8 cellular contexts compared by ENCODE assay signal in genomic region chr13:49690133-49690989, GRCh38. TPM values are rescaled to one million over a fixed set of nuclear protein-coding genes. Genes with fewer than 3 reads are reported as not detected.
A peak's percentile ranks its signal among the peaks of the same experiment; 100 is the strongest.
DNase-seq lines count a peak whose midpoint lies in the region; ATAC-seq, FAIRE-seq and TF ChIP-seq lines count a peak whose summit lies in the region.

No MANE protein-coding gene starts in this region.

- WGBS in GM12878 (ENCODE audit: insufficient coverage, insufficient replicate concordance, low lambda C conversion rate, missing lambda C conversion rate) = 18% methylated on average over 17 of the region's 17 CpGs
- WGBS in thymus = 8% methylated on average over 17 of the region's 17 CpGs

- RAD21 ChIA-PET in GM12878 (lab: Charles Lee; ENCODE audit: unreplicated experiment) = interaction anchor here (1.6 kb wide), 1 partner anchor 103 kb away, joined by 6 read pairs; the partner anchor contains the start of gene KPNA3

- intact Hi-C loops in GM12878 (cut with micrococcal nuclease; ENCODE audit: unreplicated experiment) = loop anchor here (2.0 kb wide), 1 partner anchor 102 kb away; the partner anchor contains the start of gene KPNA3
- intact Hi-C loops in left colon (cut with DNase I, micrococcal nuclease) = loop anchor here in 1 of 2 donors (10.0 kb wide), 1 partner anchor 94 kb away; no protein-coding TSS in a partner anchor

- ATAC-seq in GM12878 (peak; percentile 43), left colon (peak; percentile 24)

- H3K36me3 ChIP-seq in GM12878 (ENCODE audit: control insufficient read depth in 2 of 2, insufficient read depth in 2 of 2, low read length in 1 of 2) = no peaks in the 10 kb centered on the region; a peak in 1 of 4 replicates
- peaks cover 3% of the 10 kb centered on the region for H3K36me3 ChIP-seq in thymus (ENCODE audit: control insufficient read depth, insufficient read depth)

- POLR2A ChIA-PET in GM12878 (lab: Charles Lee) = interaction anchor here (0.6 to 1.1 kb wide), 4 partner anchors 62 to 195 kb away, joined by 3 to 9 read pairs (median 5); partner anchors contain the start of genes KPNA3 and PHF11

- peak overlapping the region; percentile 94 for H3K4me2 ChIP-seq in GM12878 (ENCODE audit: control insufficient read depth, insufficient read depth)

- TF ChIP-seq EP300 in GM12878 (IDR thresholded peaks at IDR 0.05; ENCODE audit: borderline replicate concordance in 1 of 2, control insufficient read depth in 1 of 2, low read depth in 2 of 2, low read length in 2 of 2) = no peak

- DNase-seq in activated CD4-positive, alpha-beta T cell treated with anti-CD3 and anti-CD28 coated beads for 48 hours = peak; percentile 21
- no peak for DNase-seq in activated CD4-positive, alpha-beta T cell treated with anti-CD3 and anti-CD28 coated beads for 4 hours
- DNase-seq in H4 (ENCODE audit: low spot score) (peak; percentile 12), Kasumi-1 (lab: John Stamatoyannopoulos, UW) (peak; percentile 36 to 56), GM12878 (ENCODE audit: low read depth, low spot score) (no peak), left colon (peak; percentile 28 to 41), epidermal melanocyte (ENCODE audit: insufficient read length, low spot score) (no peak)

- no peaks in the 10 kb centered on the region for H3K27me3 ChIP-seq in GM12878 (replicated peaks in 1 of 2; ENCODE audit: control insufficient read depth in 2 of 2, insufficient read depth in 2 of 2, low read length in 1 of 2)
- H3K27me3 ChIP-seq in thymus (ENCODE audit: control insufficient read depth, insufficient read depth) = no peaks in the 10 kb centered on the region

- TSS peak; percentile 51 for BruUV-seq in GM12878 (replicated peaks; lab: Mats Ljungman, UMichigan)

- peak overlapping the region; percentile 72 for H3K9ac ChIP-seq in GM12878 (ENCODE audit: control insufficient read depth, insufficient read depth, low read length)

- H3K4me1 ChIP-seq in GM12878 (ENCODE audit: control insufficient read depth, insufficient read depth, low read length) = no peaks in the 10 kb centered on the region; the same call in 1 of the 2 replicates
- peaks cover 6% of the 10 kb centered on the region for H3K4me1 ChIP-seq in thymus (ENCODE audit: control insufficient read depth, insufficient read depth, low read length)

- H3K27ac ChIP-seq in GM12878 (ENCODE audit: control insufficient read depth, insufficient read depth) (peak overlapping the region; percentile 7; the same call in 1 of the 2 replicates), thymus (ENCODE audit: low read depth) (no peak overlapping the region)

- CTCF ChIA-PET in GM12878 (lab: Yijun Ruan, JAX) = interaction anchor here (1.2 to 1.9 kb wide), 4 partner anchors 97 to 246 kb away, joined by 3 to 15 read pairs (median 3); partner anchors contain the start of genes KPNA3 and SPRYD7

- H2AFZ ChIP-seq in GM12878 (ENCODE audit: control insufficient read depth, low read depth, low read length) = peak overlapping the region; percentile 95

- no peak for TF ChIP-seq POLR2A in GM12878 (IDR thresholded peaks at IDR 0.05; ENCODE audit: low read depth, low read length)

- peak overlapping the region; percentile 81 for H3K4me3 ChIP-seq in GM12878
- H3K4me3 ChIP-seq in thymus (ENCODE audit: low read length) = peak overlapping the region; percentile 66

- no peak for TF ChIP-seq RAD21 in GM12878 (IDR thresholded peaks at IDR 0.05; ENCODE audit: insufficient read depth, low read depth, low read length)

- in situ Hi-C loops in GM12878 (cut with MboI) = no loop called here

- peaks cover 23% of the 10 kb centered on the region for H3K79me2 ChIP-seq in GM12878 (ENCODE audit: control insufficient read depth, insufficient read depth, low read length)

- SMC1A ChIA-PET in GM12878 (lab: Charles Lee; ENCODE audit: uncharacterized antibody, unreplicated experiment) = interaction anchor here (0.7 to 1.9 kb wide), 8 partner anchors 11 to 103 kb away, joined by 3 to 8 read pairs (median 4); partner anchors contain the start of gene KPNA3

- FAIRE-seq in GM12878 (lab: Jason Lieb, UNC) = no peak

- H4K20me1 ChIP-seq in GM12878 (ENCODE audit: control insufficient read depth, insufficient read depth) = no peaks in the 10 kb centered on the region

- H3K9me3 ChIP-seq in GM12878 (replicated peaks; ENCODE audit: control insufficient read depth, insufficient read depth, low read length) = no peaks in the 10 kb centered on the region
- H3K9me3 ChIP-seq in thymus (ENCODE audit: control insufficient read depth) = no peaks in the 10 kb centered on the region

- TF ChIP-seq CTCF in GM12878 (IDR thresholded peaks at IDR 0.05 in 2 of 3, conservative IDR thresholded peaks at IDR 0.05 in 1 of 3; ENCODE audit: control insufficient read depth in 2 of 3, extremely low read depth in 1 of 3, insufficient read depth in 1 of 3, low read depth in 3 of 3, low read length in 3 of 3) = no peak

TF ChIP-seq in GM12878, 131 proteins besides CTCF, POLR2A, EP300 and RAD21:
- TF ChIP-seq E4F1 (IDR thresholded peaks at IDR 0.05; ENCODE audit: borderline replicate concordance, partially characterized antibody) (peak; percentile 23), ZNF384 (IDR thresholded peaks at IDR 0.05; ENCODE audit: borderline replicate concordance, low read depth, low read length) (no peak), GATAD2B (conservative IDR thresholded peaks at IDR 0.05; ENCODE audit: low read depth) (no peak), CHD1 (IDR thresholded peaks at IDR 0.05; ENCODE audit: low read depth, low read length) (no peak), NR2F1 (conservative IDR thresholded peaks at IDR 0.05) (0 out of 2 replicates have a peak, but pooled peaks have one; percentile 0)

RNA-seq across cellular contexts. Expression of gene EBPL, which starts 0.9 kb away (rescaled TPM):
- total RNA-seq in H4 (2014; rRNA removed; shearing (Covaris generic)) = 67.9 and 77.4 TPM in 2 replicates
- total RNA-seq in GM12878 (2013; cell fraction: nucleolus; rRNA removed) = 9.8 and 11.8 TPM in 2 replicates
- total RNA-seq in GM12878 (2014; rRNA removed) = 56.5 and 57.4 TPM in 2 replicates
- total RNA-seq in GM12878 (2014; rRNA removed; fragmentation: Illumina TruSeq; extraction: Trizol) = 35.1 and 35.8 TPM in 2 replicates
- total RNA-seq in GM12878 (2021) = 42.4 and 43.0 TPM in 2 replicates
- polyA plus RNA-seq in GM12878 (2011; ENCODE audit: low read depth) = 36.8 TPM
- polyA plus RNA-seq in GM12878 (2011; rRNA removed) = 44.5 and 61.5 TPM in 2 replicates
- polyA plus RNA-seq in GM12878 (2011; cell fraction: cytosol; rRNA removed) = 37.4 and 50.9 TPM in 2 replicates
- polyA plus RNA-seq in GM12878 (2011; cell fraction: nucleus; rRNA removed) = 18.4 and 21.6 TPM in 2 replicates
- 36.7 and 46.0 TPM in 2 replicates for polyA plus RNA-seq in GM12878 (2012)
- polyA plus RNA-seq in GM12878 (2014; fragmentation: Illumina TruSeq; extraction: Trizol) = 39.8 and 41.9 TPM in 2 replicates
- 10 to 100 TPM in 1 of 2 experiments, 1 to 10 TPM in 1; 6.2 to 16.7 TPM for polyA plus RNA-seq in GM12878 (2014; fragmentation: Nextera tagmentation; extraction: Ambion mirVana)
- polyA plus RNA-seq in GM12878 (2014; rRNA removed) = 59.3 and 72.8 TPM in 2 replicates
- polyA plus RNA-seq in GM12878 (2016; fragmentation: Nextera tagmentation; extraction: Ambion mirVana) = 10 to 100 TPM; 52.5 to 67.6 TPM
- 16.5 and 24.2 TPM in 2 replicates for polyA minus RNA-seq in GM12878 (2011; rRNA and poly(A)+ RNA removed)
- 7.1 and 8.8 TPM in 2 replicates for polyA minus RNA-seq in GM12878 (2011; cell fraction: cytosol; rRNA and poly(A)+ RNA removed)
- 3.7 and 6.3 TPM in 2 replicates for polyA minus RNA-seq in GM12878 (2011; cell fraction: nucleus; rRNA and poly(A)+ RNA removed)
- total RNA-seq in left colon = 10 to 100 TPM; 34.8 to 45.8 TPM
- 69.4 TPM for polyA plus RNA-seq in thymus

Comparison
In these comparisons a context has a peak if more than half of its experiments do, and no peak if none do; other contexts are left out.
1. DNase-seq: peak in activated CD4-positive, alpha-beta T cell treated with anti-CD3 and anti-CD28 coated beads for 48 hours (single experiment), H4 (single experiment), Kasumi-1 (2 of 2) and left colon (2 of 2); none in activated CD4-positive, alpha-beta T cell treated with anti-CD3 and anti-CD28 coated beads for 4 hours (0 of 2), GM12878 (single experiment) and epidermal melanocyte (single experiment).